Comparison of ENCODE assay signal across 1 cellular context in the genomic region with DNA sequence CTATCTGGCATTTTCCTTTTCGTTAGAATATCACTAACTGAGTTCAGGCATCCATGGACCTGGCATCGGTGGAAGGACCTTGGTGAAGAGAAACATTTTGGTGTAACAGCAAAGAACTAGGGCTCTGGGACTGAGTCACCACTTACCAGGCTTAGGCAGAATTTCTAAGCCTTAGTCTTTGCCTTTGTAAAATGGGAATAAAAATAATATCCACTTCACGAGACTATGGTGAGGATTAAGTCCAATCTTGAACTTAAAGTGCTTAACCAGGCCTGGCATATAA.
TF ChIP-seq lines count a peak whose summit lies in the region.

No MANE protein-coding gene starts in this region.

TF ChIP-seq in GM23338, 12 proteins besides CTCF, POLR2A, EP300 and RAD21 (continued from another document):
- TF ChIP-seq, protein P1, sequence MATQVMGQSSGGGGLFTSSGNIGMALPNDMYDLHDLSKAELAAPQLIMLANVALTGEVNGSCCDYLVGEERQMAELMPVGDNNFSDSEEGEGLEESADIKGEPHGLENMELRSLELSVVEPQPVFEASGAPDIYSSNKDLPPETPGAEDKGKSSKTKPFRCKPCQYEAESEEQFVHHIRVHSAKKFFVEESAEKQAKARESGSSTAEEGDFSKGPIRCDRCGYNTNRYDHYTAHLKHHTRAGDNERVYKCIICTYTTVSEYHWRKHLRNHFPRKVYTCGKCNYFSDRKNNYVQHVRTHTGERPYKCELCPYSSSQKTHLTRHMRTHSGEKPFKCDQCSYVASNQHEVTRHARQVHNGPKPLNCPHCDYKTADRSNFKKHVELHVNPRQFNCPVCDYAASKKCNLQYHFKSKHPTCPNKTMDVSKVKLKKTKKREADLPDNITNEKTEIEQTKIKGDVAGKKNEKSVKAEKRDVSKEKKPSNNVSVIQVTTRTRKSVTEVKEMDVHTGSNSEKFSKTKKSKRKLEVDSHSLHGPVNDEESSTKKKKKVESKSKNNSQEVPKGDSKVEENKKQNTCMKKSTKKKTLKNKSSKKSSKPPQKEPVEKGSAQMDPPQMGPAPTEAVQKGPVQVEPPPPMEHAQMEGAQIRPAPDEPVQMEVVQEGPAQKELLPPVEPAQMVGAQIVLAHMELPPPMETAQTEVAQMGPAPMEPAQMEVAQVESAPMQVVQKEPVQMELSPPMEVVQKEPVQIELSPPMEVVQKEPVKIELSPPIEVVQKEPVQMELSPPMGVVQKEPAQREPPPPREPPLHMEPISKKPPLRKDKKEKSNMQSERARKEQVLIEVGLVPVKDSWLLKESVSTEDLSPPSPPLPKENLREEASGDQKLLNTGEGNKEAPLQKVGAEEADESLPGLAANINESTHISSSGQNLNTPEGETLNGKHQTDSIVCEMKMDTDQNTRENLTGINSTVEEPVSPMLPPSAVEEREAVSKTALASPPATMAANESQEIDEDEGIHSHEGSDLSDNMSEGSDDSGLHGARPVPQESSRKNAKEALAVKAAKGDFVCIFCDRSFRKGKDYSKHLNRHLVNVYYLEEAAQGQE (IDR thresholded peaks at IDR 0.05; ENCODE audit: unreplicated experiment): no peak
- TF ChIP-seq ZNF331 (CRISPR knock-in tag; IDR thresholded peaks at IDR 0.05; ENCODE audit: low read depth) (no peak), EZH2 (IDR thresholded peaks at IDR 0.05; ENCODE audit: low read depth, unreplicated experiment) (no peak), STAT1 (IDR thresholded peaks at IDR 0.05; ENCODE audit: unreplicated experiment) (no peak), JUNB (IDR thresholded peaks at IDR 0.05; ENCODE audit: unreplicated experiment) (no peak), EZH2phosphoT487 (IDR thresholded peaks at IDR 0.05; ENCODE audit: unreplicated experiment) (no peak), CREB1 (CRISPR knock-in tag; IDR thresholded peaks at IDR 0.05; ENCODE audit: low read depth) (no peak), ZNF114 (CRISPR knock-in tag; IDR thresholded peaks at IDR 0.05) (no peak)
- TF ChIP-seq, protein P2, sequence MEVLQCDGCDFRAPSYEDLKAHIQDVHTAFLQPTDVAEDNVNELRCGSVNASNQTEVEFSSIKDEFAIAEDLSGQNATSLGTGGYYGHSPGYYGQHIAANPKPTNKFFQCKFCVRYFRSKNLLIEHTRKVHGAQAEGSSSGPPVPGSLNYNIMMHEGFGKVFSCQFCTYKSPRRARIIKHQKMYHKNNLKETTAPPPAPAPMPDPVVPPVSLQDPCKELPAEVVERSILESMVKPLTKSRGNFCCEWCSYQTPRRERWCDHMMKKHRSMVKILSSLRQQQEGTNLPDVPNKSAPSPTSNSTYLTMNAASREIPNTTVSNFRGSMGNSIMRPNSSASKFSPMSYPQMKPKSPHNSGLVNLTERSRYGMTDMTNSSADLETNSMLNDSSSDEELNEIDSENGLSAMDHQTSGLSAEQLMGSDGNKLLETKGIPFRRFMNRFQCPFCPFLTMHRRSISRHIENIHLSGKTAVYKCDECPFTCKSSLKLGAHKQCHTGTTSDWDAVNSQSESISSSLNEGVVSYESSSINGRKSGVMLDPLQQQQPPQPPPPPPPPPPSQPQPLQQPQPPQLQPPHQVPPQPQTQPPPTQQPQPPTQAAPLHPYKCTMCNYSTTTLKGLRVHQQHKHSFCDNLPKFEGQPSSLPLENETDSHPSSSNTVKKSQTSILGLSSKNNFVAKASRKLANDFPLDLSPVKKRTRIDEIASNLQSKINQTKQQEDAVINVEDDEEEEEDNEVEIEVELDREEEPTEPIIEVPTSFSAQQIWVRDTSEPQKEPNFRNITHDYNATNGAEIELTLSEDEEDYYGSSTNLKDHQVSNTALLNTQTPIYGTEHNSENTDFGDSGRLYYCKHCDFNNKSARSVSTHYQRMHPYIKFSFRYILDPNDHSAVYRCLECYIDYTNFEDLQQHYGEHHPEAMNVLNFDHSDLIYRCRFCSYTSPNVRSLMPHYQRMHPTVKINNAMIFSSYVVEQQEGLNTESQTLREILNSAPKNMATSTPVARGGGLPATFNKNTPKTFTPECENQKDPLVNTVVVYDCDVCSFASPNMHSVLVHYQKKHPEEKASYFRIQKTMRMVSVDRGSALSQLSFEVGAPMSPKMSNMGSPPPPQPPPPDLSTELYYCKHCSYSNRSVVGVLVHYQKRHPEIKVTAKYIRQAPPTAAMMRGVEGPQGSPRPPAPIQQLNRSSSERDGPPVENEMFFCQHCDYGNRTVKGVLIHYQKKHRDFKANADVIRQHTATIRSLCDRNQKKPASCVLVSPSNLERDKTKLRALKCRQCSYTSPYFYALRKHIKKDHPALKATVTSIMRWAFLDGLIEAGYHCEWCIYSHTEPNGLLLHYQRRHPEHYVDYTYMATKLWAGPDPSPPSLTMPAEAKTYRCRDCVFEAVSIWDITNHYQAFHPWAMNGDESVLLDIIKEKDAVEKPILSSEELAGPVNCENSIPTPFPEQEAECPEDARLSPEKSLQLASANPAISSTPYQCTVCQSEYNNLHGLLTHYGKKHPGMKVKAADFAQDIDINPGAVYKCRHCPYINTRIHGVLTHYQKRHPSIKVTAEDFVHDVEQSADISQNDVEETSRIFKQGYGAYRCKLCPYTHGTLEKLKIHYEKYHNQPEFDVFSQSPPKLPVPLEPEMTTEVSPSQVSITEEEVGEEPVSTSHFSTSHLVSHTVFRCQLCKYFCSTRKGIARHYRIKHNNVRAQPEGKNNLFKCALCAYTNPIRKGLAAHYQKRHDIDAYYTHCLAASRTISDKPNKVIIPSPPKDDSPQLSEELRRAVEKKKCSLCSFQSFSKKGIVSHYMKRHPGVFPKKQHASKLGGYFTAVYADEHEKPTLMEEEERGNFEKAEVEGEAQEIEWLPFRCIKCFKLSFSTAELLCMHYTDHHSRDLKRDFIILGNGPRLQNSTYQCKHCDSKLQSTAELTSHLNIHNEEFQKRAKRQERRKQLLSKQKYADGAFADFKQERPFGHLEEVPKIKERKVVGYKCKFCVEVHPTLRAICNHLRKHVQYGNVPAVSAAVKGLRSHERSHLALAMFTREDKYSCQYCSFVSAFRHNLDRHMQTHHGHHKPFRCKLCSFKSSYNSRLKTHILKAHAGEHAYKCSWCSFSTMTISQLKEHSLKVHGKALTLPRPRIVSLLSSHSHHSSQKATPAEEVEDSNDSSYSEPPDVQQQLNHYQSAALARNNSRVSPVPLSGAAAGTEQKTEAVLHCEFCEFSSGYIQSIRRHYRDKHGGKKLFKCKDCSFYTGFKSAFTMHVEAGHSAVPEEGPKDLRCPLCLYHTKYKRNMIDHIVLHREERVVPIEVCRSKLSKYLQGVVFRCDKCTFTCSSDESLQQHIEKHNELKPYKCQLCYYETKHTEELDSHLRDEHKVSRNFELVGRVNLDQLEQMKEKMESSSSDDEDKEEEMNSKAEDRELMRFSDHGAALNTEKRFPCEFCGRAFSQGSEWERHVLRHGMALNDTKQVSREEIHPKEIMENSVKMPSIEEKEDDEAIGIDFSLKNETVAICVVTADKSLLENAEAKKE (CRISPR knock-in tag; IDR thresholded peaks at IDR 0.05): no peak
- TF ChIP-seq, protein P3, sequence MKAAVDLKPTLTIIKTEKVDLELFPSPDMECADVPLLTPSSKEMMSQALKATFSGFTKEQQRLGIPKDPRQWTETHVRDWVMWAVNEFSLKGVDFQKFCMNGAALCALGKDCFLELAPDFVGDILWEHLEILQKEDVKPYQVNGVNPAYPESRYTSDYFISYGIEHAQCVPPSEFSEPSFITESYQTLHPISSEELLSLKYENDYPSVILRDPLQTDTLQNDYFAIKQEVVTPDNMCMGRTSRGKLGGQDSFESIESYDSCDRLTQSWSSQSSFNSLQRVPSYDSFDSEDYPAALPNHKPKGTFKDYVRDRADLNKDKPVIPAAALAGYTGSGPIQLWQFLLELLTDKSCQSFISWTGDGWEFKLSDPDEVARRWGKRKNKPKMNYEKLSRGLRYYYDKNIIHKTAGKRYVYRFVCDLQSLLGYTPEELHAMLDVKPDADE (IDR thresholded peaks at IDR 0.05): no peak
TF ChIP-seq in GM23338: peak in this region for 0.
